ENCODE assay signal across 16 cellular contexts in the genomic region with DNA sequence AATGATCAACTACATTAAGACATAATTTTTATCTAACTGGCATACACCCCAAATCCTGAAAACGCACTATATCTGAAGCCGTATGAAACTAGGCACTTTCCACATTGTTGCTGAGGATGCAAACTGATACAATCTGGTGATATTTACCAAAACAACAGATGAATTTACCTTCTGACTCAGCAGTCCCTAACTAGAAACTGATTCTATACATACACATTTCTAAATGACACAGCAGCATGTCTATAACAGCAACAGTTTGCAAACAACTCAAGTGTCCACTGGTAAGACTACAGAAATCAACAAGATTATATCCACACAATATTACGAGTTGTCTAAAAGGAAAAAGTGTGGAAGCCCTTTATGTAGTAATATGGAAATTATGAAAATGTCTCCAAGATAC. TPM values are rescaled to one million over a fixed set of nuclear protein-coding genes. Genes with fewer than 3 reads are reported as not detected.
DNase-seq lines count a peak whose midpoint lies in the region; ATAC-seq, FAIRE-seq and TF ChIP-seq lines count a peak whose summit lies in the region.
"Had no signal": no experiment of that assay in that cellular context is flagged by ENCODE, and none has a peak within 500 bp of the region (broad histone marks: within the 10 kb centered on the region; RNA-seq: fewer than 3 reads in every experiment).

No MANE protein-coding gene starts in this region.

- no peak for DNase-seq in GM12891 (ENCODE audit: insufficient read length, low spot score)
- no peak for DNase-seq in GM19239 (ENCODE audit: insufficient read length, low spot score)
- no peak for DNase-seq in stimulated activated naive CD8-positive, alpha-beta T cell treated with anti-CD3 and anti-CD28 coated beads, Interleukin-15, Interleukin-2, amounts not matched to agents 100 U/mL and 50 U/mL, for 24 hours
- no peak for DNase-seq in frontal cortex (ENCODE audit: low spot score in 2 of 2)
- DNase-seq in DMS 273 (lab: John Stamatoyannopoulos, UW; ENCODE audit: unreplicated experiment): no peak
- DNase-seq in NCI-H1436 treated with DMSO at 0.1 percent for 48 hours (lab: John Stamatoyannopoulos, UW): no peak
- DNase-seq: activated CD4-positive, alpha-beta T cell treated with anti-CD3 and anti-CD28 coated beads, Interleukin-2, amount 50 U/mL, for 4 hours; heart right ventricle; IMR-90; NCI-H1694; NCI-H524 treated with DMSO at 0.1 percent for 48 hours; stimulated activated CD4-positive, alpha-beta T cell treated with anti-CD3 and anti-CD28 coated beads, Interleukin-2, amount 100 ng/mL, for 48 hours; stimulated activated naive B cell treated with anti-CD40 and anti-IgM and Interleukin-4, amounts not matched to agents 10 μg/mL and 1 μg/mL and 100 μg/mL, for 72 hours had no signal

- FAIRE-seq in GM12891 (lab: Jason Lieb, UNC) (peak; percentile 69), GM19239 (lab: Jason Lieb, UNC) (peak; percentile 68), frontal cortex (lab: Jason Lieb, UNC) (no peak)
- FAIRE-seq: endothelial cell of umbilical vein had no signal

- no peak for TF ChIP-seq POLR2A in GM12891 (IDR thresholded peaks at IDR 0.05; ENCODE audit: low read depth, low read length)

- ATAC-seq in HG02840 (IDR thresholded peaks at IDR 0.05; ENCODE audit: low FRiP score, unreplicated experiment) (peak; percentile 62), HG03558 (IDR thresholded peaks at IDR 0.05; ENCODE audit: extremely low read depth, unreplicated experiment) (peak; percentile 48)
- ATAC-seq in stimulated activated naive CD8-positive, alpha-beta T cell treated with anti-CD3 and anti-CD28 coated beads, Interleukin-15, Interleukin-2, amounts not matched to agents 100 U/mL and 50 U/mL, for 24 hours: no peak
- ATAC-seq: heart right ventricle; stimulated activated naive B cell treated with anti-CD40 and anti-IgM and Interleukin-4, amounts not matched to agents 10 μg/mL and 1 μg/mL and 100 μg/mL, for 72 hours had no signal

TF ChIP-seq in GM12891, 5 proteins besides CTCF, POLR2A, EP300 and RAD21:
- TF ChIP-seq SPI1 (IDR thresholded peaks at IDR 0.05; ENCODE audit: low read depth, low read length): no peak
- TF ChIP-seq POLR2AphosphoS5 (IDR thresholded peaks at IDR 0.05; ENCODE audit: low read depth, low read length): no peak
- TF ChIP-seq POU2F2 (IDR thresholded peaks at IDR 0.05; ENCODE audit: low read depth, low read length): no peak
- no peak for TF ChIP-seq TAF1 (IDR thresholded peaks at IDR 0.05; ENCODE audit: low read depth, low read length)
- no peak for TF ChIP-seq PAX5 (IDR thresholded peaks at IDR 0.05; ENCODE audit: insufficient read depth, low read length, severe bottlenecking)

RNA-seq across cellular contexts. Expression of a gene that starts 22.9 kb away (rescaled TPM):
- 6.6 TPM for polyA plus RNA-seq in GM12891 (2012; ENCODE audit: low read depth, missing spikeins)
- total RNA-seq in frontal cortex: 95.8 TPM

RNA-seq across cellular contexts. Expression of a gene that starts 59.6 kb away (rescaled TPM):
- polyA plus RNA-seq in GM12891 (2012; ENCODE audit: low read depth, missing spikeins): 0.28 TPM
- total RNA-seq in frontal cortex: 5.7 TPM
- polyA plus RNA-seq: endothelial cell of umbilical vein had no signal
